ENCODE assay signal across 11 cellular contexts in the genomic region with DNA sequence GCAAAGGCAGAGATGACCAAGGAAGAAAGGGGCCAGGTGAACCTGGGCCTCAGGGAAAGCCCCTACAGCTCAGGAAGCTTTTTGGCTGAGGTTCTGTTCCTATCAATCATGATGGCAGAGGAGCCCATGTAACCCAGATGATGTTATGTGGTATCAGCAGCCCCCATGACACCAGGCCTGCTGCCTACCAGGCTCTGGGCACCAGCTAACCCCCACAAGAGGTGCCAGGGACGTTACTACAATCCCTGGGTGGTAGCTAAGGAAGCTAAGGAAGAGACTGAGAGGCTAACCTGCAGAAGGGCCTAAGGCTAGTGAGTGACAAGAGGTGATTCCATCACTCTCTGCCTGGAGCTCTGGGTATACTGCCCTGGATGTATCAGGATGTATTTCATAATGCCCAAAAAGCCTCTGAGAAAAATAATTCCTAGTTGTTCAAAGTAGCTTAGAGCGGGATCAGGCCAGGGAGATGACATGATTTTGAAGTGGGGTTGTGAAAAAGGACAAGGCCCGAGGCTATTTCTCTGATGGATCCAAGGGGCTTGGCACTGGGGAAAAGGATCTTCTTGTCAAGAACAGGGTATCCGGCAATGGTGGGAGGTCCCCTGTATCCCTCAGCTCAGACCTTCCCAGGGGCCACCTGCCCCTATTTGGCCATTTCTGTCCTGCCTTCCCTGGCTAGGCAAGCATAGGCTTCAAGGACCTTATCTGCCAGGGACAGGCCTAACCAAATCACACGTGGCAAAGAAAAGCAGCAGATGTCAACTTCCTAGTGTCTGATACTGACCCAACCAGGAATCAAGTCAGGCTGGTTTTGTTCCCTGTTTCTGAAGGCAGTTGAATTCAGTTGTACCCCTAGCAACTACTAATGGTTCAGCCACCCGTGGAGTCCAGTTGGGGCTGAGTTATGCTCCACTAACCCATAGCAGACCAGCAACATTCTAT. TPM values are rescaled to one million over a fixed set of nuclear protein-coding genes. Genes with fewer than 3 reads are reported as not detected.
A peak's percentile ranks its signal among the peaks of the same experiment; 100 is the strongest.
DNase-seq lines count a peak whose midpoint lies in the region; ATAC-seq, FAIRE-seq and TF ChIP-seq lines count a peak whose summit lies in the region.
"Had no signal": no experiment of that assay in that cellular context is flagged by ENCODE, and none has a peak within 500 bp of the region (broad histone marks: within the 10 kb centered on the region; RNA-seq: fewer than 3 reads in every experiment).

No MANE protein-coding gene starts in this region.

- no peak overlapping the region for H3K4me3 Mint-ChIP-seq in CD8-positive, alpha-beta T cell
- no peak overlapping the region for H3K4me3 Mint-ChIP-seq in nephron progenitor cell

- no peaks in the 10 kb centered on the region for H3K27me3 ChIP-seq in CD8-positive, alpha-beta T cell (ENCODE audit: insufficient read depth, low read length)
- H3K27me3 ChIP-seq in K562 (ENCODE audit: control insufficient read depth in 2 of 2, insufficient read depth in 2 of 2, low read length in 2 of 2) = no peaks in the 10 kb centered on the region
- H3K27me3 ChIP-seq: upper lobe of right lung had no signal

- H3K27ac Mint-ChIP-seq in CD8-positive, alpha-beta T cell = peak overlapping the region; percentile 55
- peak overlapping the region; percentile 93 for H3K27ac Mint-ChIP-seq in nephron progenitor cell

- in situ Hi-C loops in K562 (cut with MboI) = no loop called here

- H3K9ac ChIP-seq in K562 (ENCODE audit: insufficient read depth in 1 of 2, low read depth in 2 of 2, low read length in 2 of 2) = peak overlapping the region in 1 of 2 experiments; percentile 12; a peak in 2 of 4 replicates

- H3K79me2 ChIP-seq in K562 (ENCODE audit: control insufficient read depth, insufficient read depth, low read length) = no peaks in the 10 kb centered on the region; the same call in 2 of the 3 replicates

- H4K20me1 ChIP-seq in K562 (replicated peaks; ENCODE audit: control insufficient read depth, insufficient read depth, low read length) = 0 out of 2 replicates have a peak, but pooled peaks cover 12% of the 10 kb centered on the region

- peaks cover 55% of the 10 kb centered on the region for H3K4me1 Mint-ChIP-seq in CD8-positive, alpha-beta T cell (ENCODE audit: low read depth)
- H3K4me1 Mint-ChIP-seq in nephron progenitor cell = peaks cover 36% of the 10 kb centered on the region

- POLR2A ChIA-PET in CD8-positive, alpha-beta T cell (lab: Charles Lee) = interaction anchor here (1.0 to 1.5 kb wide), 4 partner anchors 8 to 40 kb away, joined by 3 to 4 read pairs (median 4); no protein-coding TSS in a partner anchor
- POLR2A ChIA-PET in K562 (lab: Yijun Ruan, JAX) = interaction anchor here (0.7 to 2.2 kb wide), 5 partner anchors 9 to 154 kb away, joined by 3 to 9 read pairs (median 3); no protein-coding TSS in a partner anchor

- H3K27ac ChIP-seq in CD8-positive, alpha-beta T cell (ENCODE audit: low read depth, low read length) = no peak overlapping the region
- H3K27ac ChIP-seq in K562 (ENCODE audit: extremely low read depth, low read depth, low read length) = peak overlapping the region; percentile 63
- H3K27ac ChIP-seq: upper lobe of right lung had no signal

- intact Hi-C loops in CD8-positive, alpha-beta T cell (cut with DNase I, micrococcal nuclease) = loop anchor here in 1 of 2 experiments (5.0 kb wide), 2 partner anchors 62 to 82 kb away; no protein-coding TSS in a partner anchor
- intact Hi-C loops in K562 (cut with micrococcal nuclease) = loop anchor here (1.0 to 5.0 kb wide), 2 partner anchors 142 to 162 kb away; no protein-coding TSS in a partner anchor

- peaks cover 21% of the 10 kb centered on the region for H3K4me1 ChIP-seq in CD8-positive, alpha-beta T cell (ENCODE audit: insufficient read depth, low read length)
- peaks cover 25 to 35% of the 10 kb centered on the region in 2 experiments; a peak in 3 of 5 replicates for H3K4me1 ChIP-seq in K562 (replicated peaks in 1 of 2; ENCODE audit: control insufficient read depth in 2 of 2, insufficient read depth in 2 of 2, low read length in 2 of 2)

- peaks cover 25% of the 10 kb centered on the region for H3K36me3 Mint-ChIP-seq in CD8-positive, alpha-beta T cell
- peaks cover 38% of the 10 kb centered on the region for H3K36me3 Mint-ChIP-seq in nephron progenitor cell (ENCODE audit: low read depth)

- no peaks in the 10 kb centered on the region for H3K27me3 Mint-ChIP-seq in CD8-positive, alpha-beta T cell (ENCODE audit: low read depth)
- H3K27me3 Mint-ChIP-seq in nephron progenitor cell (ENCODE audit: low read depth, poor library complexity) = no peaks in the 10 kb centered on the region

- H3K4me3 ChIP-seq in CD8-positive, alpha-beta T cell (ENCODE audit: low read depth, low read length) = no peak overlapping the region
- H3K4me3 ChIP-seq in K562 = no peak overlapping the region
- H3K4me3 ChIP-seq: upper lobe of right lung had no signal

- H3K4me2 ChIP-seq in K562 (ENCODE audit: insufficient read depth, low read length) = peak overlapping the region; percentile 48

- no peaks in the 10 kb centered on the region for H3K9me3 Mint-ChIP-seq in CD8-positive, alpha-beta T cell
- no peaks in the 10 kb centered on the region for H3K9me3 Mint-ChIP-seq in nephron progenitor cell

- DNase-seq in CD8-positive, alpha-beta T cell = no peak
- DNase-seq in K562 (ENCODE audit: extremely low read depth in 1 of 4, low spot score in 3 of 4) (peak; percentile 36 to 82 (median 56)), nephron progenitor cell (no peak), NOMO-1 treated with dmso at 0.1 percent for 144 hours (lab: John Stamatoyannopoulos, UW; ENCODE audit: unreplicated experiment) (no peak), NCI-H1417 treated with DMSO at 0.1 percent for 48 hours (lab: John Stamatoyannopoulos, UW) (no peak)
- DNase-seq: activated effector memory CD4-positive, alpha-beta T cell treated with anti-CD3 and anti-CD28 coated beads, Interleukin-2, amount 50 U/mL, for 16 hours; NCI-H146; upper lobe of right lung had no signal

- peak; percentile 89 for FAIRE-seq in K562 (lab: Jason Lieb, UNC)
- FAIRE-seq: colon had no signal

- TF ChIP-seq RAD21 in Ishikawa (IDR thresholded peaks at IDR 0.05; ENCODE audit: low read depth) (no peak), K562 (CRISPR knock-in tag; conservative IDR thresholded peaks at IDR 0.05 in 1 of 2, IDR thresholded peaks at IDR 0.05 in 1 of 2) (0 out of 4 replicates have a peak, but pooled peaks of 1 of the 2 experiments have one; percentile 8)

- CTCF ChIA-PET in CD8-positive, alpha-beta T cell (lab: Charles Lee) = interaction anchor here (0.5 to 1.4 kb wide), 3 partner anchors 40 to 313 kb away, joined by 3 read pairs; no protein-coding TSS in a partner anchor
- CTCF ChIA-PET in K562 (lab: Yijun Ruan, JAX; ENCODE audit: low intra/inter-chr PET ratio) = no interaction called here

- ATAC-seq in CD8-positive, alpha-beta T cell = no peak
- ATAC-seq in K562 = peak; percentile 51
- ATAC-seq in GM21390 (IDR thresholded peaks at IDR 0.05; ENCODE audit: unreplicated experiment) = no peak
- ATAC-seq: upper lobe of right lung had no signal

- no peak for TF ChIP-seq POLR2A in K562 (conservative IDR thresholded peaks at IDR 0.05)

- H3K36me3 ChIP-seq in CD8-positive, alpha-beta T cell (ENCODE audit: insufficient read depth, low read length) = no peaks in the 10 kb centered on the region
- peaks cover 42% of the 10 kb centered on the region for H3K36me3 ChIP-seq in K562 (ENCODE audit: control insufficient read depth, insufficient read depth, low read length)
- H3K36me3 ChIP-seq: upper lobe of right lung had no signal

- H3K9me3 ChIP-seq in CD8-positive, alpha-beta T cell (ENCODE audit: low read length) = no peaks in the 10 kb centered on the region
- H3K9me3 ChIP-seq in K562 (replicated peaks; ENCODE audit: control insufficient read depth, insufficient read depth, low read depth, low read length) = no peaks in the 10 kb centered on the region
- H3K9me3 ChIP-seq: upper lobe of right lung had no signal

- peaks cover 4% of the 10 kb centered on the region for H3K9me1 ChIP-seq in K562 (ENCODE audit: control insufficient read depth, insufficient read depth, low read length)

- TF ChIP-seq EP300 in Ishikawa (IDR thresholded peaks at IDR 0.05; ENCODE audit: borderline replicate concordance) (no peak), K562 (IDR thresholded peaks at IDR 0.05; ENCODE audit: low read length) (peak; percentile 58; the same call in 1 of the 2 replicates)

- 25% methylated on average over 6 of the region's 6 CpGs for WGBS in K562 (ENCODE audit: insufficient coverage, low coverage, missing lambda C conversion rate)

- no TSS peak for BruUV-seq in K562 (replicated peaks; lab: Mats Ljungman, UMichigan)

- no peak for TF ChIP-seq CTCF in CD8-positive, alpha-beta T cell (IDR thresholded peaks at IDR 0.05)
- no peak for TF ChIP-seq CTCF in K562 (IDR thresholded peaks at IDR 0.05 in 2 of 3, conservative IDR thresholded peaks at IDR 0.05 in 1 of 3; ENCODE audit: insufficient read depth in 2 of 3, low read depth in 1 of 3, low read length in 3 of 3)
- TF ChIP-seq CTCF in nephron progenitor cell (IDR thresholded peaks at IDR 0.05) = no peak

- H2AFZ ChIP-seq in K562 (ENCODE audit: low read depth, low read length) = no peak overlapping the region

TF ChIP-seq in Ishikawa, 13 proteins besides CTCF, POLR2A, EP300 and RAD21 (continues in another document):
- no peak for TF ChIP-seq TAF1 (IDR thresholded peaks at IDR 0.05; ENCODE audit: low read depth)

TF ChIP-seq in K562, 482 proteins besides CTCF, POLR2A, EP300 and RAD21 (continues in another document):
- TF ChIP-seq BRCA1 (IDR thresholded peaks at IDR 0.05) = no peak
- TF ChIP-seq BRCA1 (CRISPR knock-in tag; IDR thresholded peaks at IDR 0.05) = no peak
- TF ChIP-seq GTF2F1 (IDR thresholded peaks at IDR 0.05; ENCODE audit: low read depth, low read length) = no peak
- no peak for TF ChIP-seq WHSC1 (IDR thresholded peaks at IDR 0.05; ENCODE audit: low read length)

RNA-seq across cellular contexts. Expression of a gene that starts 41.3 kb away (rescaled TPM):
- total RNA-seq in CD8-positive, alpha-beta T cell = 10 to 100 TPM; 44.2 to 53.5 TPM
- 46.6 and 73.9 TPM in 2 replicates for total RNA-seq in K562 (2011; cell fraction: chromatin; rRNA removed; ENCODE audit: low replicate concordance)
- 27.2 and 30.0 TPM in 2 replicates for total RNA-seq in K562 (2011; cell fraction: nucleolus; rRNA removed)
- 35.8 and 46.8 TPM in 2 replicates for total RNA-seq in K562 (2011; cell fraction: nucleoplasm; rRNA removed)
- total RNA-seq in K562 (2014; rRNA removed) = 28.0 and 31.3 TPM in 2 replicates
- total RNA-seq in K562 (2014; rRNA removed; fragmentation: Illumina TruSeq; extraction: Trizol) = 43.5 and 50.4 TPM in 2 replicates
- 31.6 and 36.1 TPM in 2 replicates for total RNA-seq in K562 (2015; rRNA removed; fragmentation: Illumina TruSeq; extraction: Trizol)
- total RNA-seq in K562 (2021) = 29.2 and 34.2 TPM in 2 replicates
- 39.0 and 39.3 TPM in 2 replicates for polyA plus RNA-seq in K562 (2011; rRNA removed)
- polyA plus RNA-seq in K562 (2011; cell fraction: cytosol; rRNA removed) = 7.9 and 27.3 TPM in 2 replicates
- polyA plus RNA-seq in K562 (2011; cell fraction: nucleus; rRNA removed) = 15.7 and 35.1 TPM in 2 replicates
- 22.7 and 40.6 TPM in 2 replicates for polyA plus RNA-seq in K562 (2012)
- 28.5 and 31.4 TPM in 2 replicates for polyA plus RNA-seq in K562 (2014; fragmentation: Illumina TruSeq; extraction: Trizol)
- polyA plus RNA-seq in K562 (2014; fragmentation: Nextera tagmentation; extraction: Ambion mirVana) = 10 to 100 TPM; 14.9 to 16.3 TPM
- polyA plus RNA-seq in K562 (2014; rRNA removed) = 25.3 and 29.4 TPM in 2 replicates
- 49.1 and 76.6 TPM in 2 replicates for polyA minus RNA-seq in K562 (2011; rRNA and poly(A)+ RNA removed)
- 11.5 and 22.7 TPM in 2 replicates for polyA minus RNA-seq in K562 (2011; cell fraction: cytosol; rRNA and poly(A)+ RNA removed)
- 20.1 and 42.4 TPM in 2 replicates for polyA minus RNA-seq in K562 (2011; cell fraction: nucleus; rRNA and poly(A)+ RNA removed)

Comparison
In these comparisons a context has a peak if more than half of its experiments do, and no peak if none do; other contexts are left out.
1. DNase-seq: peak in K562 (4 of 4); none in CD8-positive, alpha-beta T cell (0 of 7), nephron progenitor cell (single experiment), NOMO-1 treated with dmso at 0.1 percent for 144 hours (single experiment) and NCI-H1417 treated with DMSO at 0.1 percent for 48 hours (single experiment).